16 cellular contexts compared by ENCODE assay signal in the genomic region with DNA sequence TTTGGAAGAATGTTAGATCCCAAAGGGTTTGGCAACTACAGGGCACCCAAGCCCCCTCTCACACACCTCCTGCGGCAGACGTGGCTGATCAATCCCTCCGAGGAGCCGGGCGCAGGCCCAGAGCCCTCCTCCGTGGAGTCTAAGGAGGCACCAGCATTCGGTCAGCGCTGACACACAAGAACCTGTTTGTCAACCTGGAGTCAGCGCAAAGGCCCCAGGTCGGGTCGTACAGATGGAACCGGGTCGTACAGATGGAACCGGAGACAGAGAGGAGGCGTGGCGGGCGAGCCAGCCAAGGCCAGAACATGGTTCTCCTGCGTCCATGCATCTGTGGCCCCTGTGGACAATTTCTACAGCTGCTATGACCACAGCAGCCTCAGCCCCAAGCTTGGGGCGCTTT.
A peak's percentile ranks its signal among the peaks of the same experiment; 100 is the strongest.
DNase-seq lines count a peak whose midpoint lies in the region; ATAC-seq and TF ChIP-seq lines count a peak whose summit lies in the region.
"Had no signal": no experiment of that assay in that cellular context is flagged by ENCODE, and none has a peak within 500 bp of the region (broad histone marks: within the 10 kb centered on the region; RNA-seq: fewer than 3 reads in every experiment).

No MANE protein-coding gene starts in this region.

- H3K4me3 ChIP-seq in dorsolateral prefrontal cortex (peak overlapping the region in 39 of 59 donors; percentile 0 to 57 (median 32)), neutrophil (ENCODE audit: low read depth in 1 of 2, low read length in 1 of 2) (peak overlapping the region; percentile 51 to 53), suprapubic skin (peak overlapping the region; percentile 2), GM23338 (no peak overlapping the region)
- H3K4me3 ChIP-seq: pancreas had no signal

- no peak for TF ChIP-seq CTCF in RWPE1 (conservative IDR thresholded peaks at IDR 0.05; ENCODE audit: low read depth)
- TF ChIP-seq CTCF in dorsolateral prefrontal cortex (IDR thresholded peaks at IDR 0.05 in 54 of 56, conservative IDR thresholded peaks at IDR 0.05 in 2 of 56; ENCODE audit: low read depth in 1 of 56, partially characterized antibody in 56 of 56) = no peak
- no peak for TF ChIP-seq CTCF in neutrophil (IDR thresholded peaks at IDR 0.05)
- no peak for TF ChIP-seq CTCF in suprapubic skin (IDR thresholded peaks at IDR 0.05)
- no peak for TF ChIP-seq CTCF in GM23338 (conservative IDR thresholded peaks at IDR 0.05; ENCODE audit: low read depth in 2 of 2)

- peaks cover 18% of the 10 kb centered on the region for H3K27me3 Mint-ChIP-seq in GM23338 (ENCODE audit: insufficient read depth, low read depth, poor library complexity)

- no peak overlapping the region for H3K27ac Mint-ChIP-seq in GM23338
- H3K27ac Mint-ChIP-seq: CD4-positive, CD25-positive, alpha-beta regulatory T cell had no signal

- ATAC-seq in GM21381 (IDR thresholded peaks at IDR 0.05; ENCODE audit: unreplicated experiment) (no peak), GM23338 (no peak)
- ATAC-seq: activated CD4-positive, CD25-positive, alpha-beta regulatory T cell treated with anti-CD3 and anti-CD28 coated beads, Interleukin-2, amount 50 U/mL, for 24 hours had no signal

- H3K9me2 ChIP-seq in GM23338 (ENCODE audit: insufficient read depth) = no peaks in the 10 kb centered on the region

- H3K27ac ChIP-seq in RWPE1 (peak overlapping the region; percentile 60), dorsolateral prefrontal cortex (peak overlapping the region in 26 of 59 donors; percentile 2 to 69 (median 38)), neutrophil (peak overlapping the region; percentile 87), suprapubic skin (peak overlapping the region; percentile 28), GM23338 (ENCODE audit: low read depth) (no peak overlapping the region)

- H4K20me1 ChIP-seq in GM23338 (replicated peaks; ENCODE audit: insufficient read depth) = peaks cover 6% of the 10 kb centered on the region

- H3K4me1 ChIP-seq in neutrophil (ENCODE audit: control insufficient read depth in 1 of 2, insufficient read depth in 1 of 2, low read depth in 1 of 2, low read length in 1 of 2) = peaks cover 12 to 15% of the 10 kb centered on the region in 2 experiments
- H3K4me1 ChIP-seq in suprapubic skin = peaks cover 13% of the 10 kb centered on the region
- no peaks in the 10 kb centered on the region; the same call in 1 of the 2 replicates for H3K4me1 ChIP-seq in GM23338 (ENCODE audit: insufficient read depth)
- H3K4me1 ChIP-seq: pancreas had no signal

- no peak for TF ChIP-seq EP300 in suprapubic skin (IDR thresholded peaks at IDR 0.05)

- H3K79me2 ChIP-seq in GM23338 (replicated peaks; ENCODE audit: insufficient read depth) = peaks cover 22% of the 10 kb centered on the region

- H3K9me3 ChIP-seq in neutrophil (no peaks in the 10 kb centered on the region), suprapubic skin (no peaks in the 10 kb centered on the region)
- H3K9me3 ChIP-seq: pancreas had no signal

- no peak overlapping the region for H2AFZ ChIP-seq in GM23338

- H3K27me3 ChIP-seq in dorsolateral prefrontal cortex = no peaks in the 10 kb centered on the region
- H3K27me3 ChIP-seq in neutrophil = no peaks in the 10 kb centered on the region
- no peaks in the 10 kb centered on the region for H3K27me3 ChIP-seq in suprapubic skin
- H3K27me3 ChIP-seq in GM23338 (ENCODE audit: insufficient read depth) = no peaks in the 10 kb centered on the region
- H3K27me3 ChIP-seq: pancreas had no signal

- H3F3A ChIP-seq in GM23338 (replicated peaks; ENCODE audit: low read depth) = no peaks in the 10 kb centered on the region

- H3K4me1 Mint-ChIP-seq in GM23338 = peaks cover 27% of the 10 kb centered on the region

- intact Hi-C loops in dorsolateral prefrontal cortex (cut with DNase I) = loop anchor here in 1 of 2 donors (5.0 kb wide), 1 partner anchor 129 kb away; a partner anchor contains a TSS

- CTCF ChIA-PET in RWPE1 (lab: Yijun Ruan, JAX) = interaction anchor here (0.6 to 1.3 kb wide), 2 partner anchors 10 to 11 kb away, joined by 3 to 5 read pairs; no protein-coding TSS in a partner anchor

- H3K36me3 ChIP-seq in neutrophil = no peaks in the 10 kb centered on the region
- peaks cover 5% of the 10 kb centered on the region for H3K36me3 ChIP-seq in suprapubic skin
- no peaks in the 10 kb centered on the region for H3K36me3 ChIP-seq in GM23338 (ENCODE audit: insufficient read depth)
- H3K36me3 ChIP-seq: pancreas had no signal

- no peak overlapping the region for H3K4me3 Mint-ChIP-seq in GM23338
- H3K4me3 Mint-ChIP-seq: CD4-positive, CD25-positive, alpha-beta regulatory T cell had no signal

- DNase-seq in RWPE1 (ENCODE audit: low spot score) (no peak), dorsolateral prefrontal cortex (no peak), suprapubic skin (ENCODE audit: low spot score in 2 of 2) (no peak), DMS114 treated with DMSO at 0.1 percent for 48 hours (lab: John Stamatoyannopoulos, UW; ENCODE audit: unreplicated experiment) (no peak), NCI-H1694 treated with DMSO at 0.1 percent for 48 hours (lab: John Stamatoyannopoulos, UW) (no peak), GM23338 (ENCODE audit: low spot score) (no peak)
- DNase-seq: activated naive CD4-positive, alpha-beta T cell treated with Interleukin-2 at 50 U/mL for 16 hours; CD4-positive, CD25-positive, alpha-beta regulatory T cell; EL; foreskin fibroblast; NCI-H1105 treated with DMSO at 0.1 percent for 48 hours; stimulated activated CD8-positive, alpha-beta memory T cell treated with anti-CD3 and anti-CD28 coated beads, Interleukin-4, amount 100 ng/mL, for 48 hours had no signal

- WGBS in suprapubic skin = 89% methylated on average over 17 of the region's 19 CpGs

- no peak overlapping the region for H3K4me2 ChIP-seq in GM23338

- H3K9me3 Mint-ChIP-seq in GM23338 = peaks cover 20% of the 10 kb centered on the region

- POLR2A ChIA-PET in RWPE1 (lab: Yijun Ruan, JAX; ENCODE audit: low non-redundant PET) = no interaction called here

- TF ChIP-seq POLR2A in suprapubic skin (IDR thresholded peaks at IDR 0.05) = no peak

- peaks cover 24% of the 10 kb centered on the region for H3K36me3 Mint-ChIP-seq in GM23338 (ENCODE audit: low read depth)

TF ChIP-seq in GM23338, 12 proteins besides CTCF, POLR2A, EP300 and RAD21 (continues in another document):
- TF ChIP-seq, protein P1, sequence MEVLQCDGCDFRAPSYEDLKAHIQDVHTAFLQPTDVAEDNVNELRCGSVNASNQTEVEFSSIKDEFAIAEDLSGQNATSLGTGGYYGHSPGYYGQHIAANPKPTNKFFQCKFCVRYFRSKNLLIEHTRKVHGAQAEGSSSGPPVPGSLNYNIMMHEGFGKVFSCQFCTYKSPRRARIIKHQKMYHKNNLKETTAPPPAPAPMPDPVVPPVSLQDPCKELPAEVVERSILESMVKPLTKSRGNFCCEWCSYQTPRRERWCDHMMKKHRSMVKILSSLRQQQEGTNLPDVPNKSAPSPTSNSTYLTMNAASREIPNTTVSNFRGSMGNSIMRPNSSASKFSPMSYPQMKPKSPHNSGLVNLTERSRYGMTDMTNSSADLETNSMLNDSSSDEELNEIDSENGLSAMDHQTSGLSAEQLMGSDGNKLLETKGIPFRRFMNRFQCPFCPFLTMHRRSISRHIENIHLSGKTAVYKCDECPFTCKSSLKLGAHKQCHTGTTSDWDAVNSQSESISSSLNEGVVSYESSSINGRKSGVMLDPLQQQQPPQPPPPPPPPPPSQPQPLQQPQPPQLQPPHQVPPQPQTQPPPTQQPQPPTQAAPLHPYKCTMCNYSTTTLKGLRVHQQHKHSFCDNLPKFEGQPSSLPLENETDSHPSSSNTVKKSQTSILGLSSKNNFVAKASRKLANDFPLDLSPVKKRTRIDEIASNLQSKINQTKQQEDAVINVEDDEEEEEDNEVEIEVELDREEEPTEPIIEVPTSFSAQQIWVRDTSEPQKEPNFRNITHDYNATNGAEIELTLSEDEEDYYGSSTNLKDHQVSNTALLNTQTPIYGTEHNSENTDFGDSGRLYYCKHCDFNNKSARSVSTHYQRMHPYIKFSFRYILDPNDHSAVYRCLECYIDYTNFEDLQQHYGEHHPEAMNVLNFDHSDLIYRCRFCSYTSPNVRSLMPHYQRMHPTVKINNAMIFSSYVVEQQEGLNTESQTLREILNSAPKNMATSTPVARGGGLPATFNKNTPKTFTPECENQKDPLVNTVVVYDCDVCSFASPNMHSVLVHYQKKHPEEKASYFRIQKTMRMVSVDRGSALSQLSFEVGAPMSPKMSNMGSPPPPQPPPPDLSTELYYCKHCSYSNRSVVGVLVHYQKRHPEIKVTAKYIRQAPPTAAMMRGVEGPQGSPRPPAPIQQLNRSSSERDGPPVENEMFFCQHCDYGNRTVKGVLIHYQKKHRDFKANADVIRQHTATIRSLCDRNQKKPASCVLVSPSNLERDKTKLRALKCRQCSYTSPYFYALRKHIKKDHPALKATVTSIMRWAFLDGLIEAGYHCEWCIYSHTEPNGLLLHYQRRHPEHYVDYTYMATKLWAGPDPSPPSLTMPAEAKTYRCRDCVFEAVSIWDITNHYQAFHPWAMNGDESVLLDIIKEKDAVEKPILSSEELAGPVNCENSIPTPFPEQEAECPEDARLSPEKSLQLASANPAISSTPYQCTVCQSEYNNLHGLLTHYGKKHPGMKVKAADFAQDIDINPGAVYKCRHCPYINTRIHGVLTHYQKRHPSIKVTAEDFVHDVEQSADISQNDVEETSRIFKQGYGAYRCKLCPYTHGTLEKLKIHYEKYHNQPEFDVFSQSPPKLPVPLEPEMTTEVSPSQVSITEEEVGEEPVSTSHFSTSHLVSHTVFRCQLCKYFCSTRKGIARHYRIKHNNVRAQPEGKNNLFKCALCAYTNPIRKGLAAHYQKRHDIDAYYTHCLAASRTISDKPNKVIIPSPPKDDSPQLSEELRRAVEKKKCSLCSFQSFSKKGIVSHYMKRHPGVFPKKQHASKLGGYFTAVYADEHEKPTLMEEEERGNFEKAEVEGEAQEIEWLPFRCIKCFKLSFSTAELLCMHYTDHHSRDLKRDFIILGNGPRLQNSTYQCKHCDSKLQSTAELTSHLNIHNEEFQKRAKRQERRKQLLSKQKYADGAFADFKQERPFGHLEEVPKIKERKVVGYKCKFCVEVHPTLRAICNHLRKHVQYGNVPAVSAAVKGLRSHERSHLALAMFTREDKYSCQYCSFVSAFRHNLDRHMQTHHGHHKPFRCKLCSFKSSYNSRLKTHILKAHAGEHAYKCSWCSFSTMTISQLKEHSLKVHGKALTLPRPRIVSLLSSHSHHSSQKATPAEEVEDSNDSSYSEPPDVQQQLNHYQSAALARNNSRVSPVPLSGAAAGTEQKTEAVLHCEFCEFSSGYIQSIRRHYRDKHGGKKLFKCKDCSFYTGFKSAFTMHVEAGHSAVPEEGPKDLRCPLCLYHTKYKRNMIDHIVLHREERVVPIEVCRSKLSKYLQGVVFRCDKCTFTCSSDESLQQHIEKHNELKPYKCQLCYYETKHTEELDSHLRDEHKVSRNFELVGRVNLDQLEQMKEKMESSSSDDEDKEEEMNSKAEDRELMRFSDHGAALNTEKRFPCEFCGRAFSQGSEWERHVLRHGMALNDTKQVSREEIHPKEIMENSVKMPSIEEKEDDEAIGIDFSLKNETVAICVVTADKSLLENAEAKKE (CRISPR knock-in tag; IDR thresholded peaks at IDR 0.05) = no peak
- TF ChIP-seq CREB1 (CRISPR knock-in tag; IDR thresholded peaks at IDR 0.05; ENCODE audit: low read depth) (no peak), JUNB (IDR thresholded peaks at IDR 0.05; ENCODE audit: unreplicated experiment) (no peak), STAT1 (IDR thresholded peaks at IDR 0.05; ENCODE audit: unreplicated experiment) (no peak), EZH2phosphoT487 (IDR thresholded peaks at IDR 0.05; ENCODE audit: unreplicated experiment) (no peak)
